13 cellular contexts compared by ENCODE assay signal in the genomic region with DNA sequence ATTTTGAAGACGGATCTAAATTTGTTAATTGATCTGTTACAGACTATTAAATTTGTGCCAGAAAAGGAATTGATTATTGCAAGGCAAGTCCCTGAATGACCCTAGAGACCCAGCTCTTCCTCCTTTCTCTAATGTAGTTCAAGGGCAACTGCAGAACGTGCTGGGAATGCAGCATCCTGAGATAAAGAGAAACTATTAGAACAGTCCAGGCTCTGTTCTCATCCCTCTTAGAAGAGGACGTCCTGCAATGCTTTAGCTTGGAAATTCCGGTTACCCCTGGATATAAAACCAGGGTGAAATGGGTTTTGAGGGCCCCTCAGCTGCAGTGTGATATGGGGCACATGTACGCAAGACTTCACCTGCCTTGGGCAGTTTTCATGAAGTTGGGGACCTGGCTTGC.
A peak's percentile ranks its signal among the peaks of the same experiment; 100 is the strongest.
DNase-seq lines count a peak whose midpoint lies in the region; ATAC-seq and TF ChIP-seq lines count a peak whose summit lies in the region.
"Had no signal": no experiment of that assay in that cellular context is flagged by ENCODE, and none has a peak within 500 bp of the region (broad histone marks: within the 10 kb centered on the region; RNA-seq: fewer than 3 reads in every experiment).

No MANE protein-coding gene starts in this region.

- peak overlapping the region; percentile 27 for H2AFZ ChIP-seq in mesenchymal stem cell (ENCODE audit: low read depth, low read length)

- H3K4me1 ChIP-seq in mesenchymal stem cell (ENCODE audit: control insufficient read depth, insufficient read depth, low read depth, low read length) (no peaks in the 10 kb centered on the region), transverse colon (no peaks in the 10 kb centered on the region), gastrocnemius medialis (no peaks in the 10 kb centered on the region)
- H3K4me1 ChIP-seq: Caco-2, HAP-1 had no signal

- H3K27ac ChIP-seq in mesenchymal stem cell (ENCODE audit: low read length, poor library complexity, severe bottlenecking) (no peak overlapping the region), substantia nigra (ENCODE audit: low read depth, low read length, poor library complexity, severe bottlenecking) (peak overlapping the region; percentile 70), transverse colon (no peak overlapping the region), gastrocnemius medialis (no peak overlapping the region)

- no peak overlapping the region for H2BK15ac ChIP-seq in mesenchymal stem cell (ENCODE audit: low read depth, poor library complexity, severe bottlenecking)

- H3K9me3 Mint-ChIP-seq in brain (no peaks in the 10 kb centered on the region), mesothelial cell of epicardium (no peaks in the 10 kb centered on the region)

- no peak overlapping the region for H3K9ac ChIP-seq in mesenchymal stem cell (ENCODE audit: low read length)

- no peak overlapping the region for H4K91ac ChIP-seq in mesenchymal stem cell (ENCODE audit: low read length)

- no peaks in the 10 kb centered on the region for H3K36me3 ChIP-seq in mesenchymal stem cell (ENCODE audit: control insufficient read depth in 1 of 2, insufficient read depth in 2 of 2, low read depth in 1 of 2, low read length in 2 of 2)
- no peaks in the 10 kb centered on the region for H3K36me3 ChIP-seq in transverse colon
- no peaks in the 10 kb centered on the region for H3K36me3 ChIP-seq in gastrocnemius medialis
- H3K36me3 ChIP-seq: HAP-1 had no signal

- no peak overlapping the region for H3K4me3 Mint-ChIP-seq in brain
- H3K4me3 Mint-ChIP-seq in mesothelial cell of epicardium = no peak overlapping the region
- H3K4me3 Mint-ChIP-seq: CD14-positive monocyte; CD8-positive, alpha-beta memory T cell had no signal

- H2BK12ac ChIP-seq in mesenchymal stem cell (ENCODE audit: low read length in 2 of 2) = no peak overlapping the region

- H3K27me3 Mint-ChIP-seq in brain (no peaks in the 10 kb centered on the region), mesothelial cell of epicardium (ENCODE audit: low read depth) (no peaks in the 10 kb centered on the region)
- H3K27me3 Mint-ChIP-seq: CD8-positive, alpha-beta memory T cell had no signal

- no peak for TF ChIP-seq EP300 in transverse colon (IDR thresholded peaks at IDR 0.05; ENCODE audit: low read depth)

- ATAC-seq in GM19351 (IDR thresholded peaks at IDR 0.05; ENCODE audit: unreplicated experiment) = no peak
- ATAC-seq in gastrocnemius medialis = no peak

- in situ Hi-C loops in transverse colon (cut with MboI; ENCODE audit: low pct_ligation_motif_present in 1 of 4, low pct_unique_long_range_greater_than_20kb in 1 of 4, low sequenced_read_pairs in 3 of 4) (no loop called here), gastrocnemius medialis (cut with MboI; ENCODE audit: low sequenced_read_pairs in 4 of 4) (no loop called here)

- H3K27ac Mint-ChIP-seq in brain (peak overlapping the region; percentile 11 to 69 (median 51)), mesothelial cell of epicardium (no peak overlapping the region)
- H3K27ac Mint-ChIP-seq: CD14-positive monocyte; CD8-positive, alpha-beta memory T cell had no signal

- H3K27me3 ChIP-seq in mesenchymal stem cell (ENCODE audit: control insufficient read depth in 1 of 2, insufficient read depth in 1 of 2, low read length in 2 of 2) (no peaks in the 10 kb centered on the region), transverse colon (no peaks in the 10 kb centered on the region), gastrocnemius medialis (no peaks in the 10 kb centered on the region)

- H3K14ac ChIP-seq in mesenchymal stem cell (ENCODE audit: low read length in 2 of 2) = no peak overlapping the region

- peak; percentile 65 for DNase-seq in globus pallidus (ENCODE audit: low spot score)
- DNase-seq in mesenchymal stem cell = no peak
- peak in 1 of 49 donors; percentile 40 for DNase-seq in substantia nigra (lab: John Stamatoyannopoulos, UW)
- no peak for DNase-seq in transverse colon
- DNase-seq in mesothelial cell of epicardium (ENCODE audit: low spot score in 2 of 2, unreplicated experiment in 2 of 2) = no peak
- DNase-seq in gastrocnemius medialis = no peak
- DNase-seq: Caco-2; CD8-positive, alpha-beta memory T cell; GF-D8 had no signal

- 93% methylated on average over 4 of the region's 5 CpGs for WGBS in mesenchymal stem cell
- 79 to 81% methylated on average over 2 to 5 of the region's 5 CpGs for WGBS in transverse colon (ENCODE audit: low coverage in 1 of 2), 2 donors

- H3K4me1 Mint-ChIP-seq in brain (peaks cover 31% of the 10 kb centered on the region), mesothelial cell of epicardium (no peaks in the 10 kb centered on the region)
- H3K4me1 Mint-ChIP-seq: CD14-positive monocyte; CD8-positive, alpha-beta memory T cell had no signal

- no peak overlapping the region for H2BK120ac ChIP-seq in mesenchymal stem cell (ENCODE audit: low read depth, low read length)

- no peak overlapping the region for H2BK5ac ChIP-seq in mesenchymal stem cell (ENCODE audit: low read depth, low read length, poor library complexity, severe bottlenecking)

- no peak for TF ChIP-seq CTCF in brain (conservative IDR thresholded peaks at IDR 0.05)
- TF ChIP-seq CTCF in transverse colon (IDR thresholded peaks at IDR 0.05) = no peak
- TF ChIP-seq CTCF in mesothelial cell of epicardium (IDR thresholded peaks at IDR 0.05; ENCODE audit: unreplicated experiment) = no peak
- TF ChIP-seq CTCF in gastrocnemius medialis (IDR thresholded peaks at IDR 0.05 in 4 of 5, conservative IDR thresholded peaks at IDR 0.05 in 1 of 5) = no peak

- H3K4ac ChIP-seq in mesenchymal stem cell (ENCODE audit: low read depth in 1 of 2, low read length in 2 of 2) = no peak overlapping the region

- H3K23ac ChIP-seq in mesenchymal stem cell (ENCODE audit: low read length in 2 of 2) = no peak overlapping the region

- no peak overlapping the region for H3K4me2 ChIP-seq in mesenchymal stem cell (ENCODE audit: low read length, poor library complexity, severe bottlenecking)

- no peak overlapping the region for H4K8ac ChIP-seq in mesenchymal stem cell (ENCODE audit: low read length)

- TF ChIP-seq POLR2A in transverse colon (IDR thresholded peaks at IDR 0.05) (no peak), gastrocnemius medialis (IDR thresholded peaks at IDR 0.05) (no peak)

- H3K9me3 ChIP-seq in mesenchymal stem cell (ENCODE audit: control insufficient read depth, low read length) (no peaks in the 10 kb centered on the region), transverse colon (no peaks in the 10 kb centered on the region), gastrocnemius medialis (no peaks in the 10 kb centered on the region)
- H3K9me3 ChIP-seq: Caco-2, HAP-1 had no signal

- no peak overlapping the region for H3K18ac ChIP-seq in mesenchymal stem cell (ENCODE audit: low read depth in 1 of 2, low read length in 2 of 2)

- H3K79me1 ChIP-seq in mesenchymal stem cell (replicated peaks; ENCODE audit: low read length, poor library complexity, severe bottlenecking) = no peaks in the 10 kb centered on the region

- intact Hi-C loops in transverse colon (cut with DNase I; ENCODE audit: low total_unique reads) = no loop called here
- intact Hi-C loops in gastrocnemius medialis (cut with DNase I; ENCODE audit: low total_unique reads) = no loop called here

- H3K4me3 ChIP-seq in mesenchymal stem cell (ENCODE audit: insufficient read depth in 1 of 2, low read depth in 1 of 2, low read length in 2 of 2) = no peak overlapping the region
- H3K4me3 ChIP-seq in transverse colon = no peak overlapping the region
- H3K4me3 ChIP-seq in gastrocnemius medialis = no peak overlapping the region
- H3K4me3 ChIP-seq: HAP-1 had no signal

- peaks cover 36% of the 10 kb centered on the region for H3K36me3 Mint-ChIP-seq in brain
- H3K36me3 Mint-ChIP-seq in mesothelial cell of epicardium = no peaks in the 10 kb centered on the region
- H3K36me3 Mint-ChIP-seq: CD14-positive monocyte; CD8-positive, alpha-beta memory T cell had no signal

- H2AK5ac ChIP-seq in mesenchymal stem cell (ENCODE audit: low read length, severe bottlenecking) = no peak overlapping the region
